9 cellular contexts compared by ENCODE assay signal in genomic region chr11:1863352-1864215, GRCh38. TPM values are rescaled to one million over a fixed set of nuclear protein-coding genes. Genes with fewer than 3 reads are reported as not detected.
A peak's percentile ranks its signal among the peaks of the same experiment; 100 is the strongest.
DNase-seq lines count a peak whose midpoint lies in the region; FAIRE-seq and TF ChIP-seq lines count a peak whose summit lies in the region.
"Had no signal": no experiment of that assay in that cellular context is flagged by ENCODE, and none has a peak within 500 bp of the region (broad histone marks: within the 10 kb centered on the region; RNA-seq: fewer than 3 reads in every experiment).

No MANE protein-coding gene starts in this region.

- intact Hi-C loops in MCF 10A (cut with micrococcal nuclease) = no loop called here
- intact Hi-C loops in kidney (cut with DNase I) = no loop called here

- no peak for FAIRE-seq in HTR-8/SVneo (lab: Jason Lieb, UNC)
- no peak for FAIRE-seq in kidney (lab: Jason Lieb, UNC)
- no peak for FAIRE-seq in D721Med (lab: Jason Lieb, UNC)

- no peaks in the 10 kb centered on the region for H3K9me3 Mint-ChIP-seq in MCF 10A (ENCODE audit: unreplicated experiment)
- no peaks in the 10 kb centered on the region for H3K9me3 Mint-ChIP-seq in activated CD4-positive, alpha-beta memory T cell treated with anti-CD3 and anti-CD28 coated beads, Interleukin-2, amount 10 ng/mL, durations not matched to agents 7 days and 5 days
- H3K9me3 Mint-ChIP-seq: activated naive CD8-positive, alpha-beta T cell treated with anti-CD3 and anti-CD28 coated beads, Interleukin-2, amount 10 ng/mL, durations not matched to agents 7 days and 5 days had no signal

- CTCF ChIA-PET in MCF 10A (lab: Yijun Ruan, JAX) = interaction anchor here (1.0 to 1.5 kb wide), 3 partner anchors 31 to 170 kb away, joined by 3 to 5 read pairs (median 3); partner anchors contain the start of gene CTSD
- CTCF ChIA-PET in activated CD4-positive, alpha-beta memory T cell treated with anti-CD3 and anti-CD28 coated beads, Interleukin-2, amount 10 ng/mL, durations not matched to agents 7 days and 5 days (lab: Charles Lee) = no interaction called here

- H3K36me3 Mint-ChIP-seq in MCF 10A (ENCODE audit: insufficient read depth, unreplicated experiment) = no peaks in the 10 kb centered on the region
- H3K36me3 Mint-ChIP-seq in activated CD4-positive, alpha-beta memory T cell treated with anti-CD3 and anti-CD28 coated beads, Interleukin-2, amount 10 ng/mL, durations not matched to agents 7 days and 5 days (ENCODE audit: low read depth) = peaks cover 13% of the 10 kb centered on the region

- H3K4me1 ChIP-seq in kidney (ENCODE audit: control insufficient read depth in 1 of 2, insufficient read depth in 1 of 2, low read depth in 1 of 2, low read length in 2 of 2) = peaks cover 0 to 17% of the 10 kb centered on the region in 2 donors
- H3K4me1 ChIP-seq in skeletal muscle satellite cell (ENCODE audit: control insufficient read depth, insufficient read depth, low read length) = peaks cover 59% of the 10 kb centered on the region

- peak overlapping the region; percentile 73 for H3K27ac Mint-ChIP-seq in MCF 10A (ENCODE audit: low read depth, unreplicated experiment)
- no peak overlapping the region for H3K27ac Mint-ChIP-seq in activated CD4-positive, alpha-beta memory T cell treated with anti-CD3 and anti-CD28 coated beads, Interleukin-2, amount 10 ng/mL, durations not matched to agents 7 days and 5 days
- H3K27ac Mint-ChIP-seq: activated naive CD8-positive, alpha-beta T cell treated with anti-CD3 and anti-CD28 coated beads, Interleukin-2, amount 10 ng/mL, durations not matched to agents 7 days and 5 days had no signal

- DNase-seq in AG09309 (ENCODE audit: low read depth) (peak; percentile 54), HTR-8/SVneo (ENCODE audit: insufficient read length, low spot score) (peak; percentile 39), MCF 10A (ENCODE audit: unreplicated experiment) (peak; percentile 94), kidney (peak; percentile 95), D721Med (ENCODE audit: insufficient read length, low spot score) (no peak), NCI-H526 treated with DMSO at 0.1 percent for 48 hours (lab: John Stamatoyannopoulos, UW) (no peak)
- DNase-seq in activated CD4-positive, alpha-beta memory T cell treated with anti-CD3 and anti-CD28 coated beads, Interleukin-2, amount 10 ng/mL, durations not matched to agents 7 days and 5 days = no peak
- DNase-seq: activated naive CD8-positive, alpha-beta T cell treated with anti-CD3 and anti-CD28 coated beads, Interleukin-2, amount 10 ng/mL, durations not matched to agents 7 days and 5 days had no signal

- TF ChIP-seq CTCF in AG09309 (IDR thresholded peaks at IDR 0.05; ENCODE audit: control insufficient read depth, insufficient read depth, low read depth, low read length, missing control alignments) (no peak), MCF 10A (IDR thresholded peaks at IDR 0.05; ENCODE audit: unreplicated experiment) (no peak), kidney (IDR thresholded peaks at IDR 0.05; ENCODE audit: borderline replicate concordance, extremely low read depth, insufficient read depth) (no peak), D721Med (IDR thresholded peaks at IDR 0.05; ENCODE audit: insufficient read depth, missing control alignments) (no peak)

- H3K4me3 Mint-ChIP-seq in MCF 10A (ENCODE audit: unreplicated experiment) = peak overlapping the region; percentile 54
- H3K4me3 Mint-ChIP-seq in activated CD4-positive, alpha-beta memory T cell treated with anti-CD3 and anti-CD28 coated beads, Interleukin-2, amount 10 ng/mL, durations not matched to agents 7 days and 5 days = no peak overlapping the region
- H3K4me3 Mint-ChIP-seq: activated naive CD8-positive, alpha-beta T cell treated with anti-CD3 and anti-CD28 coated beads, Interleukin-2, amount 10 ng/mL, durations not matched to agents 7 days and 5 days had no signal

- H3K27me3 ChIP-seq in skeletal muscle satellite cell (ENCODE audit: control insufficient read depth, insufficient read depth, low read length) = no peaks in the 10 kb centered on the region

- peaks cover 27% of the 10 kb centered on the region for H3K4me1 Mint-ChIP-seq in MCF 10A (ENCODE audit: insufficient read depth, unreplicated experiment)
- peaks cover 8% of the 10 kb centered on the region for H3K4me1 Mint-ChIP-seq in activated CD4-positive, alpha-beta memory T cell treated with anti-CD3 and anti-CD28 coated beads, Interleukin-2, amount 10 ng/mL, durations not matched to agents 7 days and 5 days

- POLR2A ChIA-PET in MCF 10A (lab: Yijun Ruan, JAX) = interaction anchor here (1.0 to 1.7 kb wide), 4 partner anchors 20 to 170 kb away, joined by 3 to 8 read pairs (median 4); partner anchors contain the start of gene SYT8
- POLR2A ChIA-PET in activated CD4-positive, alpha-beta memory T cell treated with anti-CD3 and anti-CD28 coated beads, Interleukin-2, amount 10 ng/mL, durations not matched to agents 7 days and 5 days (lab: Charles Lee) = interaction anchor here (1.6 kb wide), 1 partner anchor 10 kb away, joined by 4 read pairs; no protein-coding TSS in a partner anchor

- no peak overlapping the region for H3K9ac ChIP-seq in kidney (ENCODE audit: low read length in 2 of 2)
- H3K9ac ChIP-seq in skeletal muscle satellite cell (ENCODE audit: low read depth, low read length) = peak overlapping the region; percentile 85

- H3K4me2 ChIP-seq in skeletal muscle satellite cell (ENCODE audit: low read length) = peak overlapping the region; percentile 77

- H3K36me3 ChIP-seq in kidney (ENCODE audit: control insufficient read depth in 1 of 2, insufficient read depth in 2 of 2, low read length in 2 of 2) (no peaks in the 10 kb centered on the region), skeletal muscle satellite cell (ENCODE audit: insufficient read depth, low read length) (no peaks in the 10 kb centered on the region)

- H3K27me3 Mint-ChIP-seq in MCF 10A (ENCODE audit: insufficient read depth, unreplicated experiment) = no peaks in the 10 kb centered on the region
- H3K27me3 Mint-ChIP-seq in activated CD4-positive, alpha-beta memory T cell treated with anti-CD3 and anti-CD28 coated beads, Interleukin-2, amount 10 ng/mL, durations not matched to agents 7 days and 5 days = no peaks in the 10 kb centered on the region
- H3K27me3 Mint-ChIP-seq: activated naive CD8-positive, alpha-beta T cell treated with anti-CD3 and anti-CD28 coated beads, Interleukin-2, amount 10 ng/mL, durations not matched to agents 7 days and 5 days had no signal

- H3K27ac ChIP-seq in kidney (ENCODE audit: low read depth in 2 of 2, low read length in 2 of 2) = peak overlapping the region; percentile 47 to 63

- H3K9me3 ChIP-seq in kidney (ENCODE audit: control insufficient read depth in 1 of 2, low read length in 2 of 2) (no peaks in the 10 kb centered on the region), skeletal muscle satellite cell (replicated peaks; ENCODE audit: low read length) (no peaks in the 10 kb centered on the region)

- H3K4me3 ChIP-seq in AG09309 (ENCODE audit: control insufficient read depth, low read depth, low read length) = no peak overlapping the region
- H3K4me3 ChIP-seq in kidney (ENCODE audit: low read length in 2 of 2) = no peak overlapping the region
- H3K4me3 ChIP-seq in skeletal muscle satellite cell (ENCODE audit: low read length) = peak overlapping the region; percentile 69

- BruUV-seq in MCF 10A (replicated peaks; lab: Mats Ljungman, UMichigan) = no TSS peak

RNA-seq across cellular contexts. Expression of gene LSP1, which starts 10.7 kb away (rescaled TPM):
- 3.3 and 3.7 TPM in 2 replicates for total RNA-seq in MCF 10A (2022)
- 26.1 TPM for total RNA-seq in kidney
- polyA plus RNA-seq in kidney (ENCODE audit: insufficient read depth, low read depth, low replicate concordance) = 8.4 TPM
- total RNA-seq in skeletal muscle satellite cell (2012; rRNA removed) = 56.3 and 63.6 TPM in 2 replicates
- total RNA-seq in activated CD4-positive, alpha-beta memory T cell treated with anti-CD3 and anti-CD28 coated beads, Interleukin-2, amount 10 ng/mL, durations not matched to agents 7 days and 5 days = 100 to 1,000 TPM; 590 TPM

RNA-seq across cellular contexts. Expression of gene TNNI2, which starts 24.8 kb away (rescaled TPM):
- total RNA-seq in MCF 10A (2022) = 43.3 and 77.7 TPM in 2 replicates
- total RNA-seq in kidney = 1.3 TPM
- not detected for polyA plus RNA-seq in kidney (ENCODE audit: insufficient read depth, low read depth, low replicate concordance)
- total RNA-seq in skeletal muscle satellite cell (2012; rRNA removed) = 0.87 TPM in 1 of 2 replicates, not detected in the other
- total RNA-seq in activated CD4-positive, alpha-beta memory T cell treated with anti-CD3 and anti-CD28 coated beads, Interleukin-2, amount 10 ng/mL, durations not matched to agents 7 days and 5 days = under 1 TPM; 0.38 to 0.60 TPM

RNA-seq across cellular contexts. Expression of gene PRR33, which starts 28.1 kb away (rescaled TPM):
- not detected in 2 replicates for total RNA-seq in MCF 10A (2022)
- not detected for total RNA-seq in kidney
- polyA plus RNA-seq in kidney (ENCODE audit: insufficient read depth, low read depth, low replicate concordance) = not detected
- not detected in 2 replicates for total RNA-seq in skeletal muscle satellite cell (2012; rRNA removed)
- total RNA-seq in activated CD4-positive, alpha-beta memory T cell treated with anti-CD3 and anti-CD28 coated beads, Interleukin-2, amount 10 ng/mL, durations not matched to agents 7 days and 5 days = under 1 TPM; 0.08 TPM
- total RNA-seq: activated naive CD8-positive, alpha-beta T cell treated with anti-CD3 and anti-CD28 coated beads, Interleukin-2, amount 10 ng/mL, durations not matched to agents 7 days and 5 days had no signal

RNA-seq across cellular contexts. Expression of gene SYT8, which starts 28.8 kb away (rescaled TPM):
- total RNA-seq in MCF 10A (2022) (141 and 308 TPM in 2 replicates), kidney (1.7 TPM)
- 1.2 TPM for polyA plus RNA-seq in kidney (ENCODE audit: insufficient read depth, low read depth, low replicate concordance)
- total RNA-seq in skeletal muscle satellite cell (2012; rRNA removed) = under 0.01 TPM in 1 of 2 replicates, not detected in the other
- total RNA-seq in activated CD4-positive, alpha-beta memory T cell treated with anti-CD3 and anti-CD28 coated beads, Interleukin-2, amount 10 ng/mL, durations not matched to agents 7 days and 5 days = not detected
- total RNA-seq: activated naive CD8-positive, alpha-beta T cell treated with anti-CD3 and anti-CD28 coated beads, Interleukin-2, amount 10 ng/mL, durations not matched to agents 7 days and 5 days had no signal

RNA-seq across cellular contexts. Expression of gene TNNT3, which starts 55.9 kb away (rescaled TPM):
- total RNA-seq in MCF 10A (2022) (not detected in 2 replicates), kidney (0.60 TPM)
- not detected for polyA plus RNA-seq in kidney (ENCODE audit: insufficient read depth, low read depth, low replicate concordance)
- total RNA-seq in skeletal muscle satellite cell (2012; rRNA removed) = 17.7 TPM in 1 of 2 replicates, not detected in the other
- total RNA-seq in activated CD4-positive, alpha-beta memory T cell treated with anti-CD3 and anti-CD28 coated beads, Interleukin-2, amount 10 ng/mL, durations not matched to agents 7 days and 5 days = 1 to 10 TPM; 6.6 to 9.7 TPM

Comparison
In these comparisons a context has a peak if more than half of its experiments do, and no peak if none do; other contexts are left out.
1. DNase-seq: peak in AG09309 (single experiment), HTR-8/SVneo (single experiment), MCF 10A (single experiment) and kidney (single experiment); none in D721Med (single experiment), activated CD4-positive, alpha-beta memory T cell treated with anti-CD3 and anti-CD28 coated beads, Interleukin-2, amount 10 ng/mL, durations not matched to agents 7 days and 5 days (single experiment) and NCI-H526 treated with DMSO at 0.1 percent for 48 hours (single experiment).
2. RNA of gene LSP1, which starts 10.7 kb away (total RNA-seq): 590 TPM in activated CD4-positive, alpha-beta memory T cell treated with anti-CD3 and anti-CD28 coated beads, Interleukin-2, amount 10 ng/mL, durations not matched to agents 7 days and 5 days; 26.1 TPM in kidney (single experiment) and 3.3 to 3.7 TPM in MCF 10A; every median in the first group is over 10 times any median in the second.
3. RNA of gene TNNI2, which starts 24.8 kb away (total RNA-seq): 43.3 to 77.7 TPM in MCF 10A; 1.3 TPM in kidney (single experiment) and 0.38 to 0.60 TPM in activated CD4-positive, alpha-beta memory T cell treated with anti-CD3 and anti-CD28 coated beads, Interleukin-2, amount 10 ng/mL, durations not matched to agents 7 days and 5 days; every median in the first group is over 10 times any median in the second.